Comparison of ENCODE assay signal across 8 cellular contexts in genomic region chr3:9769426-9770275, GRCh38. TPM values are rescaled to one million over a fixed set of nuclear protein-coding genes. Genes with fewer than 3 reads are reported as not detected.
DNase-seq lines count a peak whose midpoint lies in the region; ATAC-seq and TF ChIP-seq lines count a peak whose summit lies in the region.

Gene CAMK1, minus strand, starts transcription at chr3:9769947. Its CDS starts 2,198 bp downstream, at chr3:9767749.

- peaks cover 19% of the 10 kb centered on the region for H3K4me1 Mint-ChIP-seq in activated T-cell treated with anti-CD3 and anti-CD28 coated beads, Interleukin-2, amount 50 U/mL, for 4 hours (ENCODE audit: low read depth)
- peaks cover 33% of the 10 kb centered on the region for H3K4me1 Mint-ChIP-seq in stimulated activated memory B cell treated with anti-CD40 and anti-IgM and Interleukin-4, amounts not matched to agents 10 μg/mL and 1 μg/mL and 100 μg/mL, for 72 hours

- peak within 1 kb of the TSS; percentile 75 for H3K4me3 Mint-ChIP-seq in activated T-cell treated with anti-CD3 and anti-CD28 coated beads, Interleukin-2, amount 50 U/mL, for 4 hours
- peak within 1 kb of the TSS; percentile 55 for H3K4me3 Mint-ChIP-seq in stimulated activated memory B cell treated with anti-CD40 and anti-IgM and Interleukin-4, amounts not matched to agents 10 μg/mL and 1 μg/mL and 100 μg/mL, for 72 hours

- no peaks in the 10 kb centered on the region for H3K27me3 Mint-ChIP-seq in activated T-cell treated with anti-CD3 and anti-CD28 coated beads, Interleukin-2, amount 50 U/mL, for 4 hours (ENCODE audit: low read depth)
- peaks cover 20% of the 10 kb centered on the region for H3K27me3 Mint-ChIP-seq in stimulated activated memory B cell treated with anti-CD40 and anti-IgM and Interleukin-4, amounts not matched to agents 10 μg/mL and 1 μg/mL and 100 μg/mL, for 72 hours

- H3K36me3 Mint-ChIP-seq in activated T-cell treated with anti-CD3 and anti-CD28 coated beads, Interleukin-2, amount 50 U/mL, for 4 hours (ENCODE audit: insufficient read depth): no peaks in the 10 kb centered on the region
- peaks cover 5% of the 10 kb centered on the region for H3K36me3 Mint-ChIP-seq in stimulated activated memory B cell treated with anti-CD40 and anti-IgM and Interleukin-4, amounts not matched to agents 10 μg/mL and 1 μg/mL and 100 μg/mL, for 72 hours

- DNase-seq in DMS153 treated with DMSO at 0.1 percent for 48 hours (lab: John Stamatoyannopoulos, UW; ENCODE audit: unreplicated experiment) (peak; percentile 3), HCEC 1CT (peak; percentile 56), NCI-H526 treated with DMSO at 0.1 percent for 48 hours (lab: John Stamatoyannopoulos, UW) (peak; percentile 16), erythroblast (lab: John Stamatoyannopoulos, UW) (peak; percentile 67 to 71), middle frontal gyrus (ENCODE audit: extremely low spot score, low spot score) (peak; percentile 50), cortex of kidney (lab: John Stamatoyannopoulos, UW) (no peak)
- DNase-seq in activated T-cell treated with anti-CD3 and anti-CD28 coated beads, Interleukin-2, amount 50 U/mL, for 4 hours: peak; percentile 54

- ATAC-seq in activated T-cell treated with anti-CD3 and anti-CD28 coated beads, Interleukin-2, amount 50 U/mL, for 4 hours: peak; percentile 98 to 99
- peak; percentile 85 for ATAC-seq in stimulated activated memory B cell treated with anti-CD40 and anti-IgM and Interleukin-4, amounts not matched to agents 10 μg/mL and 1 μg/mL and 100 μg/mL, for 72 hours

- H3K27ac Mint-ChIP-seq in stimulated activated memory B cell treated with anti-CD40 and anti-IgM and Interleukin-4, amounts not matched to agents 10 μg/mL and 1 μg/mL and 100 μg/mL, for 72 hours: peak within 1 kb of the TSS; percentile 3

- no peaks in the 10 kb centered on the region for H3K9me3 Mint-ChIP-seq in activated T-cell treated with anti-CD3 and anti-CD28 coated beads, Interleukin-2, amount 50 U/mL, for 4 hours
- H3K9me3 Mint-ChIP-seq in stimulated activated memory B cell treated with anti-CD40 and anti-IgM and Interleukin-4, amounts not matched to agents 10 μg/mL and 1 μg/mL and 100 μg/mL, for 72 hours: no peaks in the 10 kb centered on the region

- peak; percentile 38 for TF ChIP-seq POLR2A in erythroblast (IDR thresholded peaks at IDR 0.05; ENCODE audit: low read length)

RNA-seq across cellular contexts. Expression of gene CAMK1, which starts in this region (rescaled TPM):
- total RNA-seq in activated T-cell treated with anti-CD3 and anti-CD28 coated beads, Interleukin-2, amount 50 U/mL, for 4 hours: 10 to 100 TPM; 15.3 to 20.7 (median 15.7) TPM
